In genomic region chr17:50209472-50210248, GRCh38 we compare ENCODE assay signal across 11 cellular contexts. TPM values are rescaled to one million over a fixed set of nuclear protein-coding genes. Genes with fewer than 3 reads are reported as not detected.
DNase-seq lines count a peak whose midpoint lies in the region; ATAC-seq, FAIRE-seq and TF ChIP-seq lines count a peak whose summit lies in the region.
"Had no signal": no experiment of that assay in that cellular context is flagged by ENCODE, and none has a peak within 500 bp of the region (broad histone marks: within the 10 kb centered on the region; RNA-seq: fewer than 3 reads in every experiment).

No MANE protein-coding gene starts in this region.

- no peaks in the 10 kb centered on the region for H3K9me3 ChIP-seq in A549
- no peaks in the 10 kb centered on the region for H3K9me3 ChIP-seq in endodermal cell (ENCODE audit: control insufficient read depth, low read length)
- no peaks in the 10 kb centered on the region for H3K9me3 ChIP-seq in mucosa of descending colon
- no peaks in the 10 kb centered on the region for H3K9me3 ChIP-seq in small intestine (ENCODE audit: control insufficient read depth, low read depth)

- H3K27me3 ChIP-seq in endodermal cell (ENCODE audit: control insufficient read depth, insufficient read depth, low read length, poor library complexity, severe bottlenecking) (no peaks in the 10 kb centered on the region), small intestine (ENCODE audit: control insufficient read depth in 2 of 2, insufficient read depth in 2 of 2, low read length in 2 of 2) (peaks cover 0 to 4% of the 10 kb centered on the region in 2 donors)

- H3K4me1 ChIP-seq in A549: peaks cover 27% of the 10 kb centered on the region
- peaks cover 24% of the 10 kb centered on the region for H3K4me1 ChIP-seq in endodermal cell (ENCODE audit: control insufficient read depth, insufficient read depth, low read length)
- no peaks in the 10 kb centered on the region for H3K4me1 ChIP-seq in mucosa of descending colon (ENCODE audit: low read depth)
- peaks cover 0 to 6% of the 10 kb centered on the region in 2 donors for H3K4me1 ChIP-seq in small intestine (ENCODE audit: control insufficient read depth in 2 of 2, insufficient read depth in 1 of 2, low read depth in 1 of 2, low read length in 1 of 2)

- TF ChIP-seq EP300 in A549 (IDR thresholded peaks at IDR 0.05): no peak

- peak overlapping the region; percentile 78 for H3K4me2 ChIP-seq in A549

- no peak for TF ChIP-seq RAD21 in A549 (conservative IDR thresholded peaks at IDR 0.05 in 1 of 2, IDR thresholded peaks at IDR 0.05 in 1 of 2)

- no peaks in the 10 kb centered on the region for H3K9me3 Mint-ChIP-seq in endodermal cell
- H3K9me3 Mint-ChIP-seq in naive thymus-derived CD8-positive, alpha-beta T cell: no peaks in the 10 kb centered on the region
- H3K9me3 Mint-ChIP-seq: activated naive CD4-positive, alpha-beta T cell treated with anti-CD3 and anti-CD28 coated beads, Interleukin-2, amount 50 U/mL, for 24 hours; CD8-positive, alpha-beta T cell; IgD-negative memory B cell had no signal

- H3K27me3 Mint-ChIP-seq in endodermal cell (ENCODE audit: insufficient read depth): peaks cover 26% of the 10 kb centered on the region
- peaks cover 33 to 63% (median 45%) of the 10 kb centered on the region in 5 donors for H3K27me3 Mint-ChIP-seq in naive thymus-derived CD8-positive, alpha-beta T cell

- peak in 1 of 2 experiments; percentile 12; a peak in 3 of 6 replicates for ATAC-seq in A549
- ATAC-seq in mucosa of descending colon: peak; percentile 68
- ATAC-seq in GM19467 (IDR thresholded peaks at IDR 0.05; ENCODE audit: unreplicated experiment): no peak
- no peak for ATAC-seq in naive thymus-derived CD8-positive, alpha-beta T cell
- ATAC-seq: CD8-positive, alpha-beta T cell had no signal

- no peaks in the 10 kb centered on the region for H3K36me3 ChIP-seq in endodermal cell (ENCODE audit: control insufficient read depth, insufficient read depth, low read length)
- H3K36me3 ChIP-seq in mucosa of descending colon (ENCODE audit: low read depth): no peaks in the 10 kb centered on the region
- no peaks in the 10 kb centered on the region for H3K36me3 ChIP-seq in small intestine (ENCODE audit: control insufficient read depth in 2 of 2, insufficient read depth in 2 of 2, low read length in 2 of 2)

- no peak for TF ChIP-seq POLR2A in A549 (IDR thresholded peaks at IDR 0.05; ENCODE audit: low read length)

- TF ChIP-seq CTCF in A549 (IDR thresholded peaks at IDR 0.05): no peak
- no peak for TF ChIP-seq CTCF in endodermal cell (conservative IDR thresholded peaks at IDR 0.05)
- TF ChIP-seq CTCF in mucosa of descending colon (IDR thresholded peaks at IDR 0.05): no peak

- H3K27ac Mint-ChIP-seq in endodermal cell: peak overlapping the region; percentile 89
- no peak overlapping the region for H3K27ac Mint-ChIP-seq in naive thymus-derived CD8-positive, alpha-beta T cell
- H3K27ac Mint-ChIP-seq: activated naive CD4-positive, alpha-beta T cell treated with anti-CD3 and anti-CD28 coated beads, Interleukin-2, amount 50 U/mL, for 24 hours; CD8-positive, alpha-beta T cell; IgD-negative memory B cell had no signal

- H3K9ac ChIP-seq in endodermal cell (ENCODE audit: extremely low read depth, low read length, poor library complexity, severe bottlenecking): peak overlapping the region; percentile 34

- no peak overlapping the region for H3K4me3 ChIP-seq in A549
- H3K4me3 ChIP-seq in endodermal cell (ENCODE audit: low read length): no peak overlapping the region
- H3K4me3 ChIP-seq in mucosa of descending colon: no peak overlapping the region
- H3K4me3 ChIP-seq in small intestine (ENCODE audit: low read depth in 1 of 2, low read length in 2 of 2): no peak overlapping the region

- H3K4me1 Mint-ChIP-seq in endodermal cell: peaks cover 69% of the 10 kb centered on the region
- H3K4me1 Mint-ChIP-seq in naive thymus-derived CD8-positive, alpha-beta T cell: peaks cover 7 to 19% (median 15%) of the 10 kb centered on the region in 4 donors

- intact Hi-C loops in mucosa of descending colon (cut with DNase I, micrococcal nuclease): no loop called here

- no peak for DNase-seq in A549 (ENCODE audit: low read depth in 1 of 2, low spot score in 1 of 2)
- DNase-seq in LHCN-M2 (ENCODE audit: low read depth): peak; percentile 97
- peak; percentile 97 for DNase-seq in endodermal cell
- DNase-seq in mucosa of descending colon: peak; percentile 69 to 88 (median 79)
- DNase-seq in NCI-H774 (lab: John Stamatoyannopoulos, UW): no peak
- no peak for DNase-seq in small intestine
- no peak for DNase-seq in naive thymus-derived CD8-positive, alpha-beta T cell

- H3K27ac ChIP-seq in A549: peak overlapping the region; percentile 66 to 84
- H3K27ac ChIP-seq in endodermal cell (ENCODE audit: low read depth, low read length): peak overlapping the region; percentile 78
- peak overlapping the region in 1 of 2 donors; percentile 94 for H3K27ac ChIP-seq in small intestine (ENCODE audit: low read depth in 1 of 2, low read length in 1 of 2)

- CTCF ChIA-PET in A549 (lab: Yijun Ruan, JAX): interaction anchor here (0.6 to 31.5 kb wide), 10 partner anchors 3 to 116 kb away, joined by 3 to 1255 read pairs (median 4); partner anchors contain the start of genes COL1A1 and TMEM92

- no peaks in the 10 kb centered on the region for H3K36me3 Mint-ChIP-seq in endodermal cell (ENCODE audit: low read depth)
- no peaks in the 10 kb centered on the region for H3K36me3 Mint-ChIP-seq in naive thymus-derived CD8-positive, alpha-beta T cell
- H3K36me3 Mint-ChIP-seq: activated naive CD4-positive, alpha-beta T cell treated with anti-CD3 and anti-CD28 coated beads, Interleukin-2, amount 50 U/mL, for 24 hours; CD8-positive, alpha-beta T cell had no signal

- FAIRE-seq in A549 (lab: Jason Lieb, UNC): no peak
- FAIRE-seq in small intestine (lab: Jason Lieb, UNC): no peak

- WGBS in A549 (ENCODE audit: missing lambda C conversion rate): 82% methylated on average over 16 of the region's 16 CpGs
- 60 to 67% methylated on average over 6 to 16 of the region's 16 CpGs for WGBS in endodermal cell (ENCODE audit: insufficient coverage in 1 of 2, insufficient read length in 1 of 2), 2 experiments
- WGBS in small intestine, 3 donors: 47 to 63% (median 55%) methylated on average over 9 to 16 of the region's 16 CpGs

- H3K4me3 Mint-ChIP-seq in endodermal cell: peak overlapping the region; percentile 30
- H3K4me3 Mint-ChIP-seq in naive thymus-derived CD8-positive, alpha-beta T cell: no peak overlapping the region
- H3K4me3 Mint-ChIP-seq: activated naive CD4-positive, alpha-beta T cell treated with anti-CD3 and anti-CD28 coated beads, Interleukin-2, amount 50 U/mL, for 24 hours; CD8-positive, alpha-beta T cell; IgD-negative memory B cell had no signal

- POLR2A ChIA-PET in A549 (lab: Yijun Ruan, JAX): no interaction called here
- POLR2A ChIA-PET in naive thymus-derived CD8-positive, alpha-beta T cell (lab: Charles Lee): no interaction called here

TF ChIP-seq in A549, 52 proteins besides CTCF, POLR2A, EP300 and RAD21 (continues in another document):
- no peak for TF ChIP-seq MAZ (IDR thresholded peaks at IDR 0.05; ENCODE audit: borderline replicate concordance, low read depth, low read length)
- no peak for TF ChIP-seq MAX (IDR thresholded peaks at IDR 0.05)

RNA-seq across cellular contexts. Expression of gene COL1A1, which starts 8.2 kb away (rescaled TPM):
- polyA plus RNA-seq in A549 (2011; rRNA removed) (4.4 and 4.6 TPM in 2 replicates), A549 (2017; fragmentation: RNase III; extraction: RNeasy Plus Mini Kit Qiagen cat#74134 plus additional on column Dnase treatment) (18.1 to 34.3 TPM (median 31.6 TPM) in 3 replicates), small intestine (10 to 100 TPM in 1 of 3 donors, 1 to 10 TPM in 2; 2.2 to 51.6 (median 2.7) TPM)
- polyA plus RNA-seq in A549 (2012; cell fraction: cytosol; rRNA removed): 14.2 and 19.6 TPM in 2 replicates
- polyA plus RNA-seq in A549 (2012; cell fraction: nucleus; rRNA removed): 66.1 and 69.4 TPM in 2 replicates
- polyA minus RNA-seq in A549 (2011; rRNA and poly(A)+ RNA removed): 10.9 TPM in 2 replicates
- total RNA-seq in LHCN-M2 (2014; rRNA removed) (339 and 356 TPM in 2 replicates), endodermal cell (10 to 100 TPM; 62.2 to 85.6 TPM), mucosa of descending colon (100 to 1,000 TPM in 2 of 3 donors, 10 to 100 TPM in 1; 53.0 to 248 (median 160) TPM)
- polyA plus RNA-seq in LHCN-M2 (2012): 1,579 TPM
- polyA plus RNA-seq in endodermal cell (2013, experiment 1 of 2): 115 TPM
- 126 TPM for polyA plus RNA-seq in endodermal cell (2013, experiment 2 of 2)
- total RNA-seq in naive thymus-derived CD8-positive, alpha-beta T cell: under 1 TPM; 0.44 to 0.83 TPM
- polyA plus RNA-seq in naive thymus-derived CD8-positive, alpha-beta T cell: not detected

RNA-seq across cellular contexts. Expression of gene SGCA, which starts 43.9 kb away (rescaled TPM):
- polyA plus RNA-seq in A549 (2011; rRNA removed) (0.44 and 0.90 TPM in 2 replicates), A549 (2017; fragmentation: RNase III; extraction: RNeasy Plus Mini Kit Qiagen cat#74134 plus additional on column Dnase treatment) (1.5 to 3.4 TPM (median 1.9 TPM) in 3 replicates), small intestine (1 to 10 TPM in 2 of 3 donors, not detected in 1; 5.0 to 6.2 TPM)
- 1.8 and 3.2 TPM in 2 replicates for polyA plus RNA-seq in A549 (2012; cell fraction: cytosol; rRNA removed)
- polyA plus RNA-seq in A549 (2012; cell fraction: nucleus; rRNA removed): 1.2 and 1.9 TPM in 2 replicates
- not detected in 2 replicates for polyA minus RNA-seq in A549 (2011; rRNA and poly(A)+ RNA removed)
- total RNA-seq in LHCN-M2 (2014; rRNA removed) (200 and 207 TPM in 2 replicates), endodermal cell (1 to 10 TPM in 1 of 2 donors, under 1 TPM in 1; 0.51 to 2.6 TPM), mucosa of descending colon (10 to 100 TPM in 1 of 3 donors, 1 to 10 TPM in 1, under 1 TPM in 1; 0.64 to 30.7 (median 6.8) TPM)
- polyA plus RNA-seq in LHCN-M2 (2012): 205 TPM
- 0.75 TPM for polyA plus RNA-seq in endodermal cell (2013, experiment 1 of 2)
- 0.46 TPM for polyA plus RNA-seq in endodermal cell (2013, experiment 2 of 2)
- not detected for total RNA-seq in naive thymus-derived CD8-positive, alpha-beta T cell
- under 1 TPM in 1 of 3 donors, not detected in 2; 0.71 TPM for polyA plus RNA-seq in naive thymus-derived CD8-positive, alpha-beta T cell

RNA-seq across cellular contexts. Expression of gene PPP1R9B, which starts 59.2 kb away (rescaled TPM):
- polyA plus RNA-seq in A549 (2011; rRNA removed) (16.8 and 22.0 TPM in 2 replicates), A549 (2017; fragmentation: RNase III; extraction: RNeasy Plus Mini Kit Qiagen cat#74134 plus additional on column Dnase treatment) (32.4 to 40.6 TPM (median 35.8 TPM) in 3 replicates), small intestine (10 to 100 TPM; 14.1 to 25.7 (median 17.4) TPM)
- polyA plus RNA-seq in A549 (2012; cell fraction: cytosol; rRNA removed): 18.9 and 19.4 TPM in 2 replicates
- polyA plus RNA-seq in A549 (2012; cell fraction: nucleus; rRNA removed): 35.8 and 44.2 TPM in 2 replicates
- 25.9 and 27.1 TPM in 2 replicates for polyA minus RNA-seq in A549 (2011; rRNA and poly(A)+ RNA removed)
- total RNA-seq in LHCN-M2 (2014; rRNA removed) (40.6 and 42.7 TPM in 2 replicates), endodermal cell (10 to 100 TPM; 24.1 to 34.6 TPM), mucosa of descending colon (10 to 100 TPM; 27.3 to 47.5 (median 33.1) TPM)
- 35.2 TPM for polyA plus RNA-seq in LHCN-M2 (2012)
- 27.5 TPM for polyA plus RNA-seq in endodermal cell (2013, experiment 1 of 2)
- 28.4 TPM for polyA plus RNA-seq in endodermal cell (2013, experiment 2 of 2)
- total RNA-seq in naive thymus-derived CD8-positive, alpha-beta T cell: 10 to 100 TPM; 82.8 to 83.6 TPM
- polyA plus RNA-seq in naive thymus-derived CD8-positive, alpha-beta T cell: under 1 TPM; 0.29 to 0.84 (median 0.67) TPM

Comparison
In these comparisons a context has a peak if more than half of its experiments do, and no peak if none do; other contexts are left out.
1. DNase-seq: peak in LHCN-M2 (single experiment), endodermal cell (single experiment) and mucosa of descending colon (3 of 3); none in A549 (0 of 2), NCI-H774 (single experiment), small intestine (single experiment) and naive thymus-derived CD8-positive, alpha-beta T cell (0 of 10).
2. RNA of gene COL1A1, which starts 8.2 kb away (total RNA-seq): 339 to 356 TPM in LHCN-M2, 53.0 to 248 TPM in mucosa of descending colon and 62.2 to 85.6 TPM in endodermal cell; 0.44 to 0.83 TPM in naive thymus-derived CD8-positive, alpha-beta T cell; every median in the first group is over 10 times any median in the second.